Comparison of ENCODE assay signal across 7 cellular contexts in genomic region chr1:22436948-22437347, GRCh38.
"Had no signal": no experiment of that assay in that cellular context is flagged by ENCODE, and none has a peak within 500 bp of the region (broad histone marks: within the 10 kb centered on the region; RNA-seq: fewer than 3 reads in every experiment).

No MANE protein-coding gene starts in this region.

- FAIRE-seq: G401.6, GM12878, GM12892, GM18507, GM19239 had no signal

- H3K4me3 ChIP-seq: GM12878 had no signal

- DNase-seq: GDM1, GF-D8 had no signal

- ATAC-seq: GM12878 had no signal
